In the genomic region with DNA sequence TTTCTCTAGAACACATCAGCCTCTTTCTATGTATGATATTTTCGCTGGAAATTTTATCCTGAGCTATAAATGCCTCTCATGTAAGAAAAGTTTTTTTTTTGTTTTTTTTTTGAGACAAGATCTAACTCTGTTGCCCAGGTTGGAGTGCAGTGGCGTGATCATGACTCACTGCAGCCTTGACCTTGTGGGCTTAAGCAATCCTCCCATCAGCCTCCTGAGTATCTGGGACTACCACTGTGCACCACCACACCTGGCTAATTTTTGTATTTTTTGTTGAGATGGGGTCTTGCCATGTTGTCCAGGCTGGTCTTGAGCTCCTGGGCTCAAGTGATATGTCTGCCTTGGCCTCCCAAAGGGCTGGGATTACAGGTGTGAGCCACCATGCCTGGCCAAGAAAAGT, we compare ENCODE assay signal across 1 cellular context.
A peak's percentile ranks its signal among the peaks of the same experiment; 100 is the strongest.
TF ChIP-seq lines count a peak whose summit lies in the region.

No MANE protein-coding gene starts in this region.

TF ChIP-seq in K562, 482 proteins besides CTCF, POLR2A, EP300 and RAD21 (continues in another document):
- TF ChIP-seq MYC (IDR thresholded peaks at IDR 0.05; ENCODE audit: low read depth, low read length) (no peak), MYC (CRISPR knock-in tag; IDR thresholded peaks at IDR 0.05; ENCODE audit: borderline replicate concordance, low read depth) (no peak), ATF7 (IDR thresholded peaks at IDR 0.05) (peak; percentile 22; the same call in 1 of the 2 replicates), PHF8 (IDR thresholded peaks at IDR 0.05; ENCODE audit: borderline replicate concordance, low read length) (no peak), SMARCB1 (IDR thresholded peaks at IDR 0.05; ENCODE audit: insufficient read length, low read depth) (no peak), TRIM24 (IDR thresholded peaks at IDR 0.05) (peak; percentile 54 to 71; a peak in 3 of 4 replicates), SMARCC2 (IDR thresholded peaks at IDR 0.05; ENCODE audit: low read depth) (peak; percentile 43; the same call in 1 of the 2 replicates), ARID1B (IDR thresholded peaks at IDR 0.05) (peak; percentile 74), ZNF121 (CRISPR knock-in tag; conservative IDR thresholded peaks at IDR 0.05) (peak; percentile 38; the same call in 1 of the 2 replicates), CEBPB (tag; IDR thresholded peaks at IDR 0.05) (peak; percentile 82), ZNF384 (IDR thresholded peaks at IDR 0.05; ENCODE audit: low read depth, low read length) (peak; percentile 61), JUND (IDR thresholded peaks at IDR 0.05; ENCODE audit: borderline replicate concordance, low read depth, low read length) (peak; percentile 88), JUND (tag; IDR thresholded peaks at IDR 0.05; ENCODE audit: borderline replicate concordance, low read depth, low read length) (peak; percentile 57; the same call in 1 of the 3 replicates), CHD1 (IDR thresholded peaks at IDR 0.05; ENCODE audit: low read length) (no peak), BHLHE40 (IDR thresholded peaks at IDR 0.05; ENCODE audit: low read length) (0 out of 2 replicates have a peak, but pooled peaks have one; percentile 18), DPF2 (IDR thresholded peaks at IDR 0.05) (peak; percentile 74), FOSL1 (tag; conservative IDR thresholded peaks at IDR 0.05) (peak; percentile 97), NFE2 (IDR thresholded peaks at IDR 0.05; ENCODE audit: low read depth) (peak; percentile 18; the same call in 1 of the 2 replicates), JUN (IDR thresholded peaks at IDR 0.05; ENCODE audit: borderline replicate concordance, low read depth, low read length) (peak; percentile 91), JUN (CRISPR knock-in tag; IDR thresholded peaks at IDR 0.05; ENCODE audit: borderline replicate concordance) (no peak), SMARCE1 (IDR thresholded peaks at IDR 0.05) (peak; percentile 81), CBFA2T3 (IDR thresholded peaks at IDR 0.05) (peak; percentile 34; the same call in 1 of the 2 replicates), NFXL1 (CRISPR knock-in tag; IDR thresholded peaks at IDR 0.05) (no peak), CEBPG (CRISPR knock-in tag; IDR thresholded peaks at IDR 0.05) (peak; percentile 63; the same call in 1 of the 2 replicates), CEBPG (tag; conservative IDR thresholded peaks at IDR 0.05 in 1 of 2, IDR thresholded peaks at IDR 0.05 in 1 of 2) (peak in 1 of 2 experiments; percentile 83; a peak in 3 of 4 replicates), BRCA1 (IDR thresholded peaks at IDR 0.05) (no peak), BRCA1 (CRISPR knock-in tag; IDR thresholded peaks at IDR 0.05) (no peak), NR2C2 (CRISPR knock-in tag; IDR thresholded peaks at IDR 0.05) (no peak), NR2C2 (tag; IDR thresholded peaks at IDR 0.05) (peak; percentile 44; the same call in 1 of the 2 replicates), BCOR (IDR thresholded peaks at IDR 0.05) (peak; percentile 22; the same call in 1 of the 2 replicates)
- TF ChIP-seq, protein P1, sequence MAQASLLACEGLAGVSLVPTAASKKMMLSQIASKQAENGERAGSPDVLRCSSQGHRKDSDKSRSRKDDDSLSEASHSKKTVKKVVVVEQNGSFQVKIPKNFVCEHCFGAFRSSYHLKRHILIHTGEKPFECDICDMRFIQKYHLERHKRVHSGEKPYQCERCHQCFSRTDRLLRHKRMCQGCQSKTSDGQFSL (CRISPR knock-in tag; IDR thresholded peaks at IDR 0.05): 0 out of 2 replicates have a peak, but pooled peaks have one; percentile 37
- TF ChIP-seq, protein P1 (tag; IDR thresholded peaks at IDR 0.05): no peak
- TF ChIP-seq, protein P2, sequence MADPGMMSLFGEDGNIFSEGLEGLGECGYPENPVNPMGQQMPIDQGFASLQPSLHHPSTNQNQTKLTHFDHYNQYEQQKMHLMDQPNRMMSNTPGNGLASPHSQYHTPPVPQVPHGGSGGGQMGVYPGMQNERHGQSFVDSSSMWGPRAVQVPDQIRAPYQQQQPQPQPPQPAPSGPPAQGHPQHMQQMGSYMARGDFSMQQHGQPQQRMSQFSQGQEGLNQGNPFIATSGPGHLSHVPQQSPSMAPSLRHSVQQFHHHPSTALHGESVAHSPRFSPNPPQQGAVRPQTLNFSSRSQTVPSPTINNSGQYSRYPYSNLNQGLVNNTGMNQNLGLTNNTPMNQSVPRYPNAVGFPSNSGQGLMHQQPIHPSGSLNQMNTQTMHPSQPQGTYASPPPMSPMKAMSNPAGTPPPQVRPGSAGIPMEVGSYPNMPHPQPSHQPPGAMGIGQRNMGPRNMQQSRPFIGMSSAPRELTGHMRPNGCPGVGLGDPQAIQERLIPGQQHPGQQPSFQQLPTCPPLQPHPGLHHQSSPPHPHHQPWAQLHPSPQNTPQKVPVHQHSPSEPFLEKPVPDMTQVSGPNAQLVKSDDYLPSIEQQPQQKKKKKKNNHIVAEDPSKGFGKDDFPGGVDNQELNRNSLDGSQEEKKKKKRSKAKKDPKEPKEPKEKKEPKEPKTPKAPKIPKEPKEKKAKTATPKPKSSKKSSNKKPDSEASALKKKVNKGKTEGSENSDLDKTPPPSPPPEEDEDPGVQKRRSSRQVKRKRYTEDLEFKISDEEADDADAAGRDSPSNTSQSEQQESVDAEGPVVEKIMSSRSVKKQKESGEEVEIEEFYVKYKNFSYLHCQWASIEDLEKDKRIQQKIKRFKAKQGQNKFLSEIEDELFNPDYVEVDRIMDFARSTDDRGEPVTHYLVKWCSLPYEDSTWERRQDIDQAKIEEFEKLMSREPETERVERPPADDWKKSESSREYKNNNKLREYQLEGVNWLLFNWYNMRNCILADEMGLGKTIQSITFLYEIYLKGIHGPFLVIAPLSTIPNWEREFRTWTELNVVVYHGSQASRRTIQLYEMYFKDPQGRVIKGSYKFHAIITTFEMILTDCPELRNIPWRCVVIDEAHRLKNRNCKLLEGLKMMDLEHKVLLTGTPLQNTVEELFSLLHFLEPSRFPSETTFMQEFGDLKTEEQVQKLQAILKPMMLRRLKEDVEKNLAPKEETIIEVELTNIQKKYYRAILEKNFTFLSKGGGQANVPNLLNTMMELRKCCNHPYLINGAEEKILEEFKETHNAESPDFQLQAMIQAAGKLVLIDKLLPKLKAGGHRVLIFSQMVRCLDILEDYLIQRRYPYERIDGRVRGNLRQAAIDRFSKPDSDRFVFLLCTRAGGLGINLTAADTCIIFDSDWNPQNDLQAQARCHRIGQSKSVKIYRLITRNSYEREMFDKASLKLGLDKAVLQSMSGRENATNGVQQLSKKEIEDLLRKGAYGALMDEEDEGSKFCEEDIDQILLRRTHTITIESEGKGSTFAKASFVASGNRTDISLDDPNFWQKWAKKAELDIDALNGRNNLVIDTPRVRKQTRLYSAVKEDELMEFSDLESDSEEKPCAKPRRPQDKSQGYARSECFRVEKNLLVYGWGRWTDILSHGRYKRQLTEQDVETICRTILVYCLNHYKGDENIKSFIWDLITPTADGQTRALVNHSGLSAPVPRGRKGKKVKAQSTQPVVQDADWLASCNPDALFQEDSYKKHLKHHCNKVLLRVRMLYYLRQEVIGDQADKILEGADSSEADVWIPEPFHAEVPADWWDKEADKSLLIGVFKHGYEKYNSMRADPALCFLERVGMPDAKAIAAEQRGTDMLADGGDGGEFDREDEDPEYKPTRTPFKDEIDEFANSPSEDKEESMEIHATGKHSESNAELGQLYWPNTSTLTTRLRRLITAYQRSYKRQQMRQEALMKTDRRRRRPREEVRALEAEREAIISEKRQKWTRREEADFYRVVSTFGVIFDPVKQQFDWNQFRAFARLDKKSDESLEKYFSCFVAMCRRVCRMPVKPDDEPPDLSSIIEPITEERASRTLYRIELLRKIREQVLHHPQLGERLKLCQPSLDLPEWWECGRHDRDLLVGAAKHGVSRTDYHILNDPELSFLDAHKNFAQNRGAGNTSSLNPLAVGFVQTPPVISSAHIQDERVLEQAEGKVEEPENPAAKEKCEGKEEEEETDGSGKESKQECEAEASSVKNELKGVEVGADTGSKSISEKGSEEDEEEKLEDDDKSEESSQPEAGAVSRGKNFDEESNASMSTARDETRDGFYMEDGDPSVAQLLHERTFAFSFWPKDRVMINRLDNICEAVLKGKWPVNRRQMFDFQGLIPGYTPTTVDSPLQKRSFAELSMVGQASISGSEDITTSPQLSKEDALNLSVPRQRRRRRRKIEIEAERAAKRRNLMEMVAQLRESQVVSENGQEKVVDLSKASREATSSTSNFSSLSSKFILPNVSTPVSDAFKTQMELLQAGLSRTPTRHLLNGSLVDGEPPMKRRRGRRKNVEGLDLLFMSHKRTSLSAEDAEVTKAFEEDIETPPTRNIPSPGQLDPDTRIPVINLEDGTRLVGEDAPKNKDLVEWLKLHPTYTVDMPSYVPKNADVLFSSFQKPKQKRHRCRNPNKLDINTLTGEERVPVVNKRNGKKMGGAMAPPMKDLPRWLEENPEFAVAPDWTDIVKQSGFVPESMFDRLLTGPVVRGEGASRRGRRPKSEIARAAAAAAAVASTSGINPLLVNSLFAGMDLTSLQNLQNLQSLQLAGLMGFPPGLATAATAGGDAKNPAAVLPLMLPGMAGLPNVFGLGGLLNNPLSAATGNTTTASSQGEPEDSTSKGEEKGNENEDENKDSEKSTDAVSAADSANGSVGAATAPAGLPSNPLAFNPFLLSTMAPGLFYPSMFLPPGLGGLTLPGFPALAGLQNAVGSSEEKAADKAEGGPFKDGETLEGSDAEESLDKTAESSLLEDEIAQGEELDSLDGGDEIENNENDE (IDR thresholded peaks at IDR 0.05; ENCODE audit: low read depth, low read length): no peak
- TF ChIP-seq, protein P3, sequence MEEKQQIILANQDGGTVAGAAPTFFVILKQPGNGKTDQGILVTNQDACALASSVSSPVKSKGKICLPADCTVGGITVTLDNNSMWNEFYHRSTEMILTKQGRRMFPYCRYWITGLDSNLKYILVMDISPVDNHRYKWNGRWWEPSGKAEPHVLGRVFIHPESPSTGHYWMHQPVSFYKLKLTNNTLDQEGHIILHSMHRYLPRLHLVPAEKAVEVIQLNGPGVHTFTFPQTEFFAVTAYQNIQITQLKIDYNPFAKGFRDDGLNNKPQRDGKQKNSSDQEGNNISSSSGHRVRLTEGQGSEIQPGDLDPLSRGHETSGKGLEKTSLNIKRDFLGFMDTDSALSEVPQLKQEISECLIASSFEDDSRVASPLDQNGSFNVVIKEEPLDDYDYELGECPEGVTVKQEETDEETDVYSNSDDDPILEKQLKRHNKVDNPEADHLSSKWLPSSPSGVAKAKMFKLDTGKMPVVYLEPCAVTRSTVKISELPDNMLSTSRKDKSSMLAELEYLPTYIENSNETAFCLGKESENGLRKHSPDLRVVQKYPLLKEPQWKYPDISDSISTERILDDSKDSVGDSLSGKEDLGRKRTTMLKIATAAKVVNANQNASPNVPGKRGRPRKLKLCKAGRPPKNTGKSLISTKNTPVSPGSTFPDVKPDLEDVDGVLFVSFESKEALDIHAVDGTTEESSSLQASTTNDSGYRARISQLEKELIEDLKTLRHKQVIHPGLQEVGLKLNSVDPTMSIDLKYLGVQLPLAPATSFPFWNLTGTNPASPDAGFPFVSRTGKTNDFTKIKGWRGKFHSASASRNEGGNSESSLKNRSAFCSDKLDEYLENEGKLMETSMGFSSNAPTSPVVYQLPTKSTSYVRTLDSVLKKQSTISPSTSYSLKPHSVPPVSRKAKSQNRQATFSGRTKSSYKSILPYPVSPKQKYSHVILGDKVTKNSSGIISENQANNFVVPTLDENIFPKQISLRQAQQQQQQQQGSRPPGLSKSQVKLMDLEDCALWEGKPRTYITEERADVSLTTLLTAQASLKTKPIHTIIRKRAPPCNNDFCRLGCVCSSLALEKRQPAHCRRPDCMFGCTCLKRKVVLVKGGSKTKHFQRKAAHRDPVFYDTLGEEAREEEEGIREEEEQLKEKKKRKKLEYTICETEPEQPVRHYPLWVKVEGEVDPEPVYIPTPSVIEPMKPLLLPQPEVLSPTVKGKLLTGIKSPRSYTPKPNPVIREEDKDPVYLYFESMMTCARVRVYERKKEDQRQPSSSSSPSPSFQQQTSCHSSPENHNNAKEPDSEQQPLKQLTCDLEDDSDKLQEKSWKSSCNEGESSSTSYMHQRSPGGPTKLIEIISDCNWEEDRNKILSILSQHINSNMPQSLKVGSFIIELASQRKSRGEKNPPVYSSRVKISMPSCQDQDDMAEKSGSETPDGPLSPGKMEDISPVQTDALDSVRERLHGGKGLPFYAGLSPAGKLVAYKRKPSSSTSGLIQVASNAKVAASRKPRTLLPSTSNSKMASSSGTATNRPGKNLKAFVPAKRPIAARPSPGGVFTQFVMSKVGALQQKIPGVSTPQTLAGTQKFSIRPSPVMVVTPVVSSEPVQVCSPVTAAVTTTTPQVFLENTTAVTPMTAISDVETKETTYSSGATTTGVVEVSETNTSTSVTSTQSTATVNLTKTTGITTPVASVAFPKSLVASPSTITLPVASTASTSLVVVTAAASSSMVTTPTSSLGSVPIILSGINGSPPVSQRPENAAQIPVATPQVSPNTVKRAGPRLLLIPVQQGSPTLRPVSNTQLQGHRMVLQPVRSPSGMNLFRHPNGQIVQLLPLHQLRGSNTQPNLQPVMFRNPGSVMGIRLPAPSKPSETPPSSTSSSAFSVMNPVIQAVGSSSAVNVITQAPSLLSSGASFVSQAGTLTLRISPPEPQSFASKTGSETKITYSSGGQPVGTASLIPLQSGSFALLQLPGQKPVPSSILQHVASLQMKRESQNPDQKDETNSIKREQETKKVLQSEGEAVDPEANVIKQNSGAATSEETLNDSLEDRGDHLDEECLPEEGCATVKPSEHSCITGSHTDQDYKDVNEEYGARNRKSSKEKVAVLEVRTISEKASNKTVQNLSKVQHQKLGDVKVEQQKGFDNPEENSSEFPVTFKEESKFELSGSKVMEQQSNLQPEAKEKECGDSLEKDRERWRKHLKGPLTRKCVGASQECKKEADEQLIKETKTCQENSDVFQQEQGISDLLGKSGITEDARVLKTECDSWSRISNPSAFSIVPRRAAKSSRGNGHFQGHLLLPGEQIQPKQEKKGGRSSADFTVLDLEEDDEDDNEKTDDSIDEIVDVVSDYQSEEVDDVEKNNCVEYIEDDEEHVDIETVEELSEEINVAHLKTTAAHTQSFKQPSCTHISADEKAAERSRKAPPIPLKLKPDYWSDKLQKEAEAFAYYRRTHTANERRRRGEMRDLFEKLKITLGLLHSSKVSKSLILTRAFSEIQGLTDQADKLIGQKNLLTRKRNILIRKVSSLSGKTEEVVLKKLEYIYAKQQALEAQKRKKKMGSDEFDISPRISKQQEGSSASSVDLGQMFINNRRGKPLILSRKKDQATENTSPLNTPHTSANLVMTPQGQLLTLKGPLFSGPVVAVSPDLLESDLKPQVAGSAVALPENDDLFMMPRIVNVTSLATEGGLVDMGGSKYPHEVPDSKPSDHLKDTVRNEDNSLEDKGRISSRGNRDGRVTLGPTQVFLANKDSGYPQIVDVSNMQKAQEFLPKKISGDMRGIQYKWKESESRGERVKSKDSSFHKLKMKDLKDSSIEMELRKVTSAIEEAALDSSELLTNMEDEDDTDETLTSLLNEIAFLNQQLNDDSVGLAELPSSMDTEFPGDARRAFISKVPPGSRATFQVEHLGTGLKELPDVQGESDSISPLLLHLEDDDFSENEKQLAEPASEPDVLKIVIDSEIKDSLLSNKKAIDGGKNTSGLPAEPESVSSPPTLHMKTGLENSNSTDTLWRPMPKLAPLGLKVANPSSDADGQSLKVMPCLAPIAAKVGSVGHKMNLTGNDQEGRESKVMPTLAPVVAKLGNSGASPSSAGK (IDR thresholded peaks at IDR 0.05): no peak
- TF ChIP-seq, protein P4, sequence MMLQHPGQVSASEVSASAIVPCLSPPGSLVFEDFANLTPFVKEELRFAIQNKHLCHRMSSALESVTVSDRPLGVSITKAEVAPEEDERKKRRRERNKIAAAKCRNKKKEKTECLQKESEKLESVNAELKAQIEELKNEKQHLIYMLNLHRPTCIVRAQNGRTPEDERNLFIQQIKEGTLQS (IDR thresholded peaks at IDR 0.05): peak; percentile 85
- TF ChIP-seq, protein P4 (CRISPR knock-in tag; conservative IDR thresholded peaks at IDR 0.05): no peak
